In genomic region chr3:129621626-129622417, GRCh38 we compare ENCODE assay signal across 13 cellular contexts. TPM values are rescaled to one million over a fixed set of nuclear protein-coding genes. Genes with fewer than 3 reads are reported as not detected.
DNase-seq lines count a peak whose midpoint lies in the region; ATAC-seq and TF ChIP-seq lines count a peak whose summit lies in the region.
"Had no signal": no experiment of that assay in that cellular context is flagged by ENCODE, and none has a peak within 500 bp of the region (broad histone marks: within the 10 kb centered on the region; RNA-seq: fewer than 3 reads in every experiment).

No MANE protein-coding gene starts in this region.

- DNase-seq in 8988T (peak; percentile 10), SK-N-DZ (ENCODE audit: low spot score) (peak; percentile 14), left colon (peak; percentile 6 to 24), amygdala (lab: John Stamatoyannopoulos, UW) (no peak)
- no peak for DNase-seq in activated T-cell treated with anti-CD3 and anti-CD28 coated beads, Interleukin-2, amount 50 U/mL, for 48 hours
- DNase-seq in activated T-cell treated with anti-CD3 and anti-CD28 coated beads, Interleukin-2, amount 50 U/mL, for 1 hour, result no peak
- DNase-seq: amniotic stem cell, NCI-H1092 treated with DMSO at 0.1 percent for 48 hours, NCI-H2227 treated with DMSO at 0.1 percent for 48 hours, substantia nigra had no signal

- no peak overlapping the region for H3K4me3 ChIP-seq in parathyroid adenoma (ENCODE audit: low read depth, low read length)

- ATAC-seq in left colon, result no peak
- no peak for ATAC-seq in HG02759 (IDR thresholded peaks at IDR 0.05; ENCODE audit: unreplicated experiment)
- ATAC-seq: activated CD4-positive, CD25-positive, alpha-beta regulatory T cell treated with anti-CD3 and anti-CD28 coated beads, Interleukin-2, amount 50 U/mL, for 24 hours had no signal

- H3K27me3 ChIP-seq in parathyroid adenoma (ENCODE audit: control insufficient read depth, insufficient read depth, low read length), result no peaks in the 10 kb centered on the region

- no peaks in the 10 kb centered on the region for H3K79me2 ChIP-seq in parathyroid adenoma

- H3K27ac ChIP-seq in parathyroid adenoma, result peak overlapping the region; percentile 70

- H2AFZ ChIP-seq in parathyroid adenoma, result no peak overlapping the region

- no peaks in the 10 kb centered on the region for H3K9me3 ChIP-seq in parathyroid adenoma (ENCODE audit: control insufficient read depth, low read length)

- no peak overlapping the region for H3K4me2 ChIP-seq in parathyroid adenoma (ENCODE audit: low read length)

- peaks cover 6% of the 10 kb centered on the region for H3K4me1 ChIP-seq in parathyroid adenoma

- no peaks in the 10 kb centered on the region for H3K36me3 ChIP-seq in parathyroid adenoma (ENCODE audit: control insufficient read depth, insufficient read depth, low read length)

- intact Hi-C loops in left colon (cut with DNase I, micrococcal nuclease), result no loop called here

- no peak for TF ChIP-seq CTCF in parathyroid adenoma (IDR thresholded peaks at IDR 0.05)

- no peak overlapping the region for H3K9ac ChIP-seq in parathyroid adenoma

RNA-seq across cellular contexts. Expression of gene PLXND1, which starts 15.3 kb away (rescaled TPM):
- polyA plus RNA-seq in SK-N-DZ (2014; cell fraction: cytosol; rRNA removed), result 31.9 and 32.6 TPM in 2 replicates
- polyA plus RNA-seq in SK-N-DZ (2014; cell fraction: nucleus; rRNA removed), result 44.3 and 89.8 TPM in 2 replicates
- 10 to 100 TPM; 16.5 to 38.8 TPM for total RNA-seq in left colon

Comparison
In these comparisons a context has a peak if more than half of its experiments do, and no peak if none do; other contexts are left out.
1. DNase-seq: peak in 8988T (single experiment), SK-N-DZ (single experiment) and left colon (2 of 2); none in activated T-cell treated with anti-CD3 and anti-CD28 coated beads, Interleukin-2, amount 50 U/mL, for 48 hours (0 of 2), activated T-cell treated with anti-CD3 and anti-CD28 coated beads, Interleukin-2, amount 50 U/mL, for 1 hour (single experiment) and amygdala (0 of 56).